ENCODE assay signal across 8 cellular contexts in genomic region chr21:9823197-9824157, GRCh38.
DNase-seq lines count a peak whose midpoint lies in the region; ATAC-seq and TF ChIP-seq lines count a peak whose summit lies in the region.
"Not testable (repeated sequence)": the region's sequence is repeated elsewhere in the genome, so short reads cannot be mapped to it uniquely, and the experiment has no call there.

No MANE protein-coding gene starts in this region.

- not testable (repeated sequence) for H3K79me2 ChIP-seq in hepatocyte

- not testable (repeated sequence) for H3K4me1 ChIP-seq in effector memory CD4-positive, alpha-beta T cell (ENCODE audit: control insufficient read depth, insufficient read depth, low read length, poor library complexity, severe bottlenecking); hepatocyte (ENCODE audit: insufficient read depth)

- peak overlapping the region; percentile 45 for H3K4me3 ChIP-seq in NB4 (ENCODE audit: low read depth, low read length)
- not testable (repeated sequence) for H3K4me3 ChIP-seq in WERI-Rb-1 (ENCODE audit: low read depth, low read length); effector memory CD4-positive, alpha-beta T cell (ENCODE audit: insufficient read depth, low read depth, low read length, poor library complexity, severe bottlenecking); hepatocyte

- H3K4me2 ChIP-seq in hepatocyte = not testable (repeated sequence)

- not testable (repeated sequence) for H3K27ac ChIP-seq in WERI-Rb-1; effector memory CD4-positive, alpha-beta T cell (ENCODE audit: insufficient read depth, low read length, poor library complexity, severe bottlenecking); hepatocyte

- H3K4me1 Mint-ChIP-seq in natural killer cell = not testable (repeated sequence)

- H3K27me3 Mint-ChIP-seq in natural killer cell (ENCODE audit: low read depth in 2 of 2) = not testable (repeated sequence)

- intact Hi-C loops in natural killer cell (cut with micrococcal nuclease) = not testable (repeated sequence)

- not testable (repeated sequence) for H3K4me3 Mint-ChIP-seq in natural killer cell

- H3K27me3 ChIP-seq in WERI-Rb-1 (ENCODE audit: insufficient read depth, low read depth, severe bottlenecking); effector memory CD4-positive, alpha-beta T cell (replicated peaks; ENCODE audit: control insufficient read depth, insufficient read depth, low read length, poor library complexity, severe bottlenecking); hepatocyte: not testable (repeated sequence)

- ATAC-seq in natural killer cell = not testable (repeated sequence)

- not testable (repeated sequence) for TF ChIP-seq POLR2A in NB4 (IDR thresholded peaks at IDR 0.05; ENCODE audit: extremely low read depth, insufficient read length)

- WGBS in hepatocyte (ENCODE audit: low lambda C conversion rate, missing lambda C conversion rate) = 89% methylated on average over 42 of the region's 65 CpGs

- not testable (repeated sequence) for H3K27ac Mint-ChIP-seq in natural killer cell

- H3K9me3 ChIP-seq in WERI-Rb-1 (ENCODE audit: severe bottlenecking); effector memory CD4-positive, alpha-beta T cell (ENCODE audit: control insufficient read depth, low read length); hepatocyte (ENCODE audit: low read depth): not testable (repeated sequence)

- not testable (repeated sequence) for H3K36me3 ChIP-seq in WERI-Rb-1; effector memory CD4-positive, alpha-beta T cell (ENCODE audit: control insufficient read depth, insufficient read depth, low read length); hepatocyte (replicated peaks; ENCODE audit: insufficient read depth, low read depth)

- TF ChIP-seq CTCF in NB4 (IDR thresholded peaks at IDR 0.05; ENCODE audit: low read depth, low read length); WERI-Rb-1 (IDR thresholded peaks at IDR 0.05; ENCODE audit: low read depth, low read length); hepatocyte (IDR thresholded peaks at IDR 0.05; ENCODE audit: poor library complexity); natural killer cell (IDR thresholded peaks at IDR 0.05): not testable (repeated sequence)

- H4K20me1 ChIP-seq in hepatocyte (ENCODE audit: insufficient read depth, poor library complexity, severe bottlenecking) = not testable (repeated sequence)

- DNase-seq in NB4 (ENCODE audit: low read depth) (peak; percentile 23), WERI-Rb-1 (peak; percentile 13), activated gamma-delta T cell (lab: John Stamatoyannopoulos, UW) (peak; percentile 24), hepatocyte (ENCODE audit: low spot score) (peak; percentile 16), natural killer cell (peak; percentile 21), ureter (ENCODE audit: low spot score) (peak; percentile 70)
- peak in 2 of 3 donors; percentile 12 to 13 for DNase-seq in effector memory CD4-positive, alpha-beta T cell
- peak; percentile 11 for DNase-seq in stimulated activated CD4-positive, alpha-beta T cell treated with anti-CD3 and anti-CD28 coated beads, Interleukin-12 subunit alpha, Interleukin-12 subunit beta, amount 100 ng/mL, for 4 hours

- H3K9me2 ChIP-seq in hepatocyte (replicated peaks; ENCODE audit: insufficient read depth) = not testable (repeated sequence)

- H3K36me3 Mint-ChIP-seq in natural killer cell = not testable (repeated sequence)

- H2AFZ ChIP-seq in hepatocyte = not testable (repeated sequence)

- not testable (repeated sequence) for H3K9me3 Mint-ChIP-seq in natural killer cell

Comparison
In these comparisons a context has a peak if more than half of its experiments do, and no peak if none do; other contexts are left out.
1. DNase-seq: peak in every context shown above with its lines; median percentile 70 in ureter; 24 in activated gamma-delta T cell; 23 in NB4; 21 in natural killer cell; 16 in hepatocyte; 13 in WERI-Rb-1; 12 in effector memory CD4-positive, alpha-beta T cell; 11 in stimulated activated CD4-positive, alpha-beta T cell treated with anti-CD3 and anti-CD28 coated beads, Interleukin-12 subunit alpha, Interleukin-12 subunit beta, amount 100 ng/mL, for 4 hours.